Comparison of ENCODE assay signal across 8 cellular contexts in genomic region chr7:129952653-129953560, GRCh38. TPM values are rescaled to one million over a fixed set of nuclear protein-coding genes. Genes with fewer than 3 reads are reported as not detected.
DNase-seq lines count a peak whose midpoint lies in the region; TF ChIP-seq lines count a peak whose summit lies in the region.

TSS of gene UBE2H (minus strand) at chr7:129952960. CDS start at chr7:129952555, 405 bp downstream.

- H3K9ac ChIP-seq in NT2/D1 (ENCODE audit: insufficient read length, low read depth) = peak within 1 kb of the TSS; percentile 82
- H3K9ac ChIP-seq in endodermal cell (ENCODE audit: extremely low read depth, low read length, poor library complexity, severe bottlenecking) = peak within 1 kb of the TSS; percentile 85

- H3K9me3 ChIP-seq in CD8-positive, alpha-beta memory T cell (ENCODE audit: low read length) = no peaks in the 10 kb centered on the region
- H3K9me3 ChIP-seq in NT2/D1 (ENCODE audit: insufficient read depth, low read length) (no peaks in the 10 kb centered on the region), endodermal cell (ENCODE audit: control insufficient read depth, low read length) (no peaks in the 10 kb centered on the region), mesodermal cell (ENCODE audit: control insufficient read depth, low read length) (no peaks in the 10 kb centered on the region)

- H3K4me3 Mint-ChIP-seq in CD8-positive, alpha-beta memory T cell = peak within 1 kb of the TSS in 6 of 7 donors; percentile 97 to 100 (median 98)
- no peak within 1 kb of the TSS for H3K4me3 Mint-ChIP-seq in endodermal cell

- H3K36me3 ChIP-seq in CD8-positive, alpha-beta memory T cell (ENCODE audit: insufficient read depth, low read length) = no peaks in the 10 kb centered on the region
- H3K36me3 ChIP-seq in NT2/D1 (ENCODE audit: insufficient read depth, insufficient read length, low read length) (no peaks in the 10 kb centered on the region), endodermal cell (ENCODE audit: control insufficient read depth, insufficient read depth, low read length) (peaks cover 4% of the 10 kb centered on the region), mesodermal cell (ENCODE audit: control insufficient read depth, insufficient read depth, low read length) (peaks cover 7% of the 10 kb centered on the region)

- peak within 1 kb of the TSS; percentile 94 for H3K4me3 ChIP-seq in CD8-positive, alpha-beta memory T cell (ENCODE audit: low read length)
- H3K4me3 ChIP-seq in NT2/D1 (ENCODE audit: insufficient read length, low read depth) (peak within 1 kb of the TSS; percentile 85), endodermal cell (ENCODE audit: low read length) (peak within 1 kb of the TSS; percentile 89), mesodermal cell (ENCODE audit: extremely low read depth, insufficient read depth, low read length, poor library complexity, severe bottlenecking) (peak within 1 kb of the TSS; percentile 96)

- POLR2A ChIA-PET in CD8-positive, alpha-beta memory T cell (lab: Charles Lee) = no interaction called here

- no peaks in the 10 kb centered on the region for H3K9me3 Mint-ChIP-seq in CD8-positive, alpha-beta memory T cell
- H3K9me3 Mint-ChIP-seq in endodermal cell = no peaks in the 10 kb centered on the region

- peaks cover 4 to 13% (median 7%) of the 10 kb centered on the region in 3 donors for H3K4me1 Mint-ChIP-seq in CD8-positive, alpha-beta memory T cell
- H3K4me1 Mint-ChIP-seq in endodermal cell = peaks cover 17% of the 10 kb centered on the region

- H3K27ac ChIP-seq in CD8-positive, alpha-beta memory T cell (ENCODE audit: low read depth, low read length) = peak within 1 kb of the TSS; percentile 94
- H3K27ac ChIP-seq in endodermal cell (ENCODE audit: low read depth, low read length) (peak within 1 kb of the TSS; percentile 64), mesodermal cell (ENCODE audit: low read depth, low read length, severe bottlenecking) (peak within 1 kb of the TSS; percentile 97)

- peak; percentile 80 to 94 (median 88) for DNase-seq in CD8-positive, alpha-beta memory T cell
- DNase-seq in GM20000 (ENCODE audit: low spot score) = peak; percentile 96
- peak in 74 of 76 experiments; percentile 9 to 92 (median 78) for DNase-seq in HUDEP-2 (lab: John Stamatoyannopoulos, UW; ENCODE audit: unreplicated experiment in 76 of 76)
- peak; percentile 86 for DNase-seq in NT2/D1 (ENCODE audit: low read depth, low spot score)
- peak; percentile 65 for DNase-seq in activated CD8-positive, alpha-beta memory T cell treated with anti-CD3 and anti-CD28 coated beads, Interleukin-2, amount 50 U/mL, for 1 hour (ENCODE audit: extremely low read depth)
- DNase-seq in endodermal cell = peak; percentile 97
- peak; percentile 92 for DNase-seq in stimulated activated CD8-positive, alpha-beta memory T cell treated with anti-CD3 and anti-CD28 coated beads, Interleukin-15, amount 100 ng/mL, for 24 hours (ENCODE audit: low read depth)

- CTCF ChIA-PET in CD8-positive, alpha-beta memory T cell (lab: Charles Lee) = interaction anchor here (1.2 kb wide), 1 partner anchor 123 kb away, joined by 3 read pairs; no protein-coding TSS in a partner anchor

- peaks cover 36% of the 10 kb centered on the region for H3K4me1 ChIP-seq in CD8-positive, alpha-beta memory T cell (ENCODE audit: insufficient read depth, low read length)
- H3K4me1 ChIP-seq in NT2/D1 (ENCODE audit: insufficient read depth, insufficient read length) (no peaks in the 10 kb centered on the region), endodermal cell (ENCODE audit: control insufficient read depth, insufficient read depth, low read length) (peaks cover 11% of the 10 kb centered on the region), mesodermal cell (ENCODE audit: control insufficient read depth, insufficient read depth, low read length, poor library complexity, severe bottlenecking) (peaks cover 12% of the 10 kb centered on the region)

- peaks cover 0 to 10% (median 0%) of the 10 kb centered on the region in 3 donors for H3K36me3 Mint-ChIP-seq in CD8-positive, alpha-beta memory T cell
- peaks cover 4% of the 10 kb centered on the region for H3K36me3 Mint-ChIP-seq in endodermal cell (ENCODE audit: low read depth)

- peaks cover 0 to 7% of the 10 kb centered on the region in 2 donors for H3K27me3 Mint-ChIP-seq in CD8-positive, alpha-beta memory T cell
- no peaks in the 10 kb centered on the region for H3K27me3 Mint-ChIP-seq in endodermal cell (ENCODE audit: insufficient read depth)

- 8 to 56% methylated on average over 6 to 55 of the region's 58 CpGs for WGBS in endodermal cell (ENCODE audit: insufficient coverage in 1 of 2, insufficient read length in 1 of 2), 2 experiments
- 3 to 8% methylated on average over 39 to 40 of the region's 58 CpGs for whole genome bisulfite sequencing in mesodermal cell (ENCODE audit: insufficient coverage in 2 of 2), 2 experiments

- no peaks in the 10 kb centered on the region for H3K27me3 ChIP-seq in CD8-positive, alpha-beta memory T cell (ENCODE audit: insufficient read depth, low read length, poor library complexity, severe bottlenecking)
- H3K27me3 ChIP-seq in NT2/D1 (ENCODE audit: insufficient read depth, insufficient read length) (no peaks in the 10 kb centered on the region), endodermal cell (ENCODE audit: control insufficient read depth, insufficient read depth, low read length, poor library complexity, severe bottlenecking) (no peaks in the 10 kb centered on the region)

- H3K27ac Mint-ChIP-seq in CD8-positive, alpha-beta memory T cell = peak within 1 kb of the TSS in 7 of 8 donors; percentile 97 to 100 (median 100)
- peak within 1 kb of the TSS; percentile 98 for H3K27ac Mint-ChIP-seq in endodermal cell

- TF ChIP-seq CTCF in GM20000 (IDR thresholded peaks at IDR 0.05; ENCODE audit: extremely low read depth, missing control alignments) = no peak
- TF ChIP-seq CTCF in endodermal cell (conservative IDR thresholded peaks at IDR 0.05) = no peak

RNA-seq across cellular contexts. Expression of gene UBE2H, which starts in this region (rescaled TPM):
- 10 to 100 TPM; 15.3 to 21.5 TPM for total RNA-seq in CD8-positive, alpha-beta memory T cell
- polyA plus RNA-seq in CD8-positive, alpha-beta memory T cell = 45.2 TPM
- total RNA-seq in endodermal cell = 10 to 100 TPM; 74.5 to 74.7 TPM
- 69.7 TPM for polyA plus RNA-seq in endodermal cell (2013, experiment 1 of 2)
- polyA plus RNA-seq in endodermal cell (2013, experiment 2 of 2) = 65.7 TPM
- 101 TPM for polyA plus RNA-seq in mesodermal cell (2013, experiment 1 of 2)
- 95.4 TPM for polyA plus RNA-seq in mesodermal cell (2013, experiment 2 of 2)

Comparison
In these comparisons a context has a peak if more than half of its experiments do, and no peak if none do; other contexts are left out.
1. Peak in every context shown above with its lines: DNase-seq, H3K4me3 ChIP-seq and H3K27ac ChIP-seq.